ENCODE assay signal across 1 cellular context in the genomic region with DNA sequence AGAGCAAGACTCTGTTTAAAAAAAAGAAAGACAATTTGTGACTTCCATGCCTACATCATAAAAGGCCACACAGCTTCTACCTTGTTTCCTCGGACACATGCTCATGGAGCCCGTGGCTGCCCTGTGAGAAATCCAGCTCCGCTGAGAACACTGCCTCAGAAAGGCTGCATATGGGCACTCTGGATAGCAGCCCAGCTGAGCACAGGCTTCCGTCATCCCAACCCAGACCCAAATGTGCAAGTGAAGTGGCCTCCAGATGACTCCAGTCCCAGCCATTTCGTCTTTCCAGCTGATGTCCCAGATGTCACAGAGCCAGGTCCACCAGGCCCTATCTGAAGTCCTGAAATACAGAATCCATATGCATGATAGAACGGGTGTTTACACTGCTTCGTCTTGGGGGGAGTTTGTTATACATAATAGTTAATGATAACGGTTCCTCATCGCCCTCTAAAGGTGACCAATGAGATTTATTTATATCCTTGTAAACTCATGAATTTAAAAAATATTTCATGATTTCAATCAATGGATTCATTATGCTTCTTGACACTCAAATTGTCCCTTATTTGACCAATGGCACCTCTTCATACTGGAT.
TF ChIP-seq lines count a peak whose summit lies in the region.

No MANE protein-coding gene starts in this region.

TF ChIP-seq in GM23338, 12 proteins besides CTCF, POLR2A, EP300 and RAD21 (continued from another document):
- TF ChIP-seq, protein P1, sequence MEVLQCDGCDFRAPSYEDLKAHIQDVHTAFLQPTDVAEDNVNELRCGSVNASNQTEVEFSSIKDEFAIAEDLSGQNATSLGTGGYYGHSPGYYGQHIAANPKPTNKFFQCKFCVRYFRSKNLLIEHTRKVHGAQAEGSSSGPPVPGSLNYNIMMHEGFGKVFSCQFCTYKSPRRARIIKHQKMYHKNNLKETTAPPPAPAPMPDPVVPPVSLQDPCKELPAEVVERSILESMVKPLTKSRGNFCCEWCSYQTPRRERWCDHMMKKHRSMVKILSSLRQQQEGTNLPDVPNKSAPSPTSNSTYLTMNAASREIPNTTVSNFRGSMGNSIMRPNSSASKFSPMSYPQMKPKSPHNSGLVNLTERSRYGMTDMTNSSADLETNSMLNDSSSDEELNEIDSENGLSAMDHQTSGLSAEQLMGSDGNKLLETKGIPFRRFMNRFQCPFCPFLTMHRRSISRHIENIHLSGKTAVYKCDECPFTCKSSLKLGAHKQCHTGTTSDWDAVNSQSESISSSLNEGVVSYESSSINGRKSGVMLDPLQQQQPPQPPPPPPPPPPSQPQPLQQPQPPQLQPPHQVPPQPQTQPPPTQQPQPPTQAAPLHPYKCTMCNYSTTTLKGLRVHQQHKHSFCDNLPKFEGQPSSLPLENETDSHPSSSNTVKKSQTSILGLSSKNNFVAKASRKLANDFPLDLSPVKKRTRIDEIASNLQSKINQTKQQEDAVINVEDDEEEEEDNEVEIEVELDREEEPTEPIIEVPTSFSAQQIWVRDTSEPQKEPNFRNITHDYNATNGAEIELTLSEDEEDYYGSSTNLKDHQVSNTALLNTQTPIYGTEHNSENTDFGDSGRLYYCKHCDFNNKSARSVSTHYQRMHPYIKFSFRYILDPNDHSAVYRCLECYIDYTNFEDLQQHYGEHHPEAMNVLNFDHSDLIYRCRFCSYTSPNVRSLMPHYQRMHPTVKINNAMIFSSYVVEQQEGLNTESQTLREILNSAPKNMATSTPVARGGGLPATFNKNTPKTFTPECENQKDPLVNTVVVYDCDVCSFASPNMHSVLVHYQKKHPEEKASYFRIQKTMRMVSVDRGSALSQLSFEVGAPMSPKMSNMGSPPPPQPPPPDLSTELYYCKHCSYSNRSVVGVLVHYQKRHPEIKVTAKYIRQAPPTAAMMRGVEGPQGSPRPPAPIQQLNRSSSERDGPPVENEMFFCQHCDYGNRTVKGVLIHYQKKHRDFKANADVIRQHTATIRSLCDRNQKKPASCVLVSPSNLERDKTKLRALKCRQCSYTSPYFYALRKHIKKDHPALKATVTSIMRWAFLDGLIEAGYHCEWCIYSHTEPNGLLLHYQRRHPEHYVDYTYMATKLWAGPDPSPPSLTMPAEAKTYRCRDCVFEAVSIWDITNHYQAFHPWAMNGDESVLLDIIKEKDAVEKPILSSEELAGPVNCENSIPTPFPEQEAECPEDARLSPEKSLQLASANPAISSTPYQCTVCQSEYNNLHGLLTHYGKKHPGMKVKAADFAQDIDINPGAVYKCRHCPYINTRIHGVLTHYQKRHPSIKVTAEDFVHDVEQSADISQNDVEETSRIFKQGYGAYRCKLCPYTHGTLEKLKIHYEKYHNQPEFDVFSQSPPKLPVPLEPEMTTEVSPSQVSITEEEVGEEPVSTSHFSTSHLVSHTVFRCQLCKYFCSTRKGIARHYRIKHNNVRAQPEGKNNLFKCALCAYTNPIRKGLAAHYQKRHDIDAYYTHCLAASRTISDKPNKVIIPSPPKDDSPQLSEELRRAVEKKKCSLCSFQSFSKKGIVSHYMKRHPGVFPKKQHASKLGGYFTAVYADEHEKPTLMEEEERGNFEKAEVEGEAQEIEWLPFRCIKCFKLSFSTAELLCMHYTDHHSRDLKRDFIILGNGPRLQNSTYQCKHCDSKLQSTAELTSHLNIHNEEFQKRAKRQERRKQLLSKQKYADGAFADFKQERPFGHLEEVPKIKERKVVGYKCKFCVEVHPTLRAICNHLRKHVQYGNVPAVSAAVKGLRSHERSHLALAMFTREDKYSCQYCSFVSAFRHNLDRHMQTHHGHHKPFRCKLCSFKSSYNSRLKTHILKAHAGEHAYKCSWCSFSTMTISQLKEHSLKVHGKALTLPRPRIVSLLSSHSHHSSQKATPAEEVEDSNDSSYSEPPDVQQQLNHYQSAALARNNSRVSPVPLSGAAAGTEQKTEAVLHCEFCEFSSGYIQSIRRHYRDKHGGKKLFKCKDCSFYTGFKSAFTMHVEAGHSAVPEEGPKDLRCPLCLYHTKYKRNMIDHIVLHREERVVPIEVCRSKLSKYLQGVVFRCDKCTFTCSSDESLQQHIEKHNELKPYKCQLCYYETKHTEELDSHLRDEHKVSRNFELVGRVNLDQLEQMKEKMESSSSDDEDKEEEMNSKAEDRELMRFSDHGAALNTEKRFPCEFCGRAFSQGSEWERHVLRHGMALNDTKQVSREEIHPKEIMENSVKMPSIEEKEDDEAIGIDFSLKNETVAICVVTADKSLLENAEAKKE (CRISPR knock-in tag; IDR thresholded peaks at IDR 0.05): no peak
- no peak for TF ChIP-seq CREB1 (CRISPR knock-in tag; IDR thresholded peaks at IDR 0.05; ENCODE audit: low read depth)
- TF ChIP-seq JUNB (IDR thresholded peaks at IDR 0.05; ENCODE audit: unreplicated experiment): no peak
- no peak for TF ChIP-seq NANOG (IDR thresholded peaks at IDR 0.05; ENCODE audit: borderline replicate concordance)
- no peak for TF ChIP-seq STAT1 (IDR thresholded peaks at IDR 0.05; ENCODE audit: unreplicated experiment)
TF ChIP-seq in GM23338: peak in this region for 0.
